ENCODE assay signal across 8 cellular contexts in genomic region chr7:123532343-123532742, GRCh38. TPM values are rescaled to one million over a fixed set of nuclear protein-coding genes. Genes with fewer than 3 reads are reported as not detected.
DNase-seq lines count a peak whose midpoint lies in the region; ATAC-seq, FAIRE-seq and TF ChIP-seq lines count a peak whose summit lies in the region.
"Not testable (repeated sequence)": the region's sequence is repeated elsewhere in the genome, so short reads cannot be mapped to it uniquely, and the experiment has no call there.

No MANE protein-coding gene starts in this region.

- H3K79me2 ChIP-seq in keratinocyte (ENCODE audit: control insufficient read depth, insufficient read depth, low read length); parathyroid adenoma: not testable (repeated sequence)

- H3K27me3 ChIP-seq in esophagus muscularis mucosa; parathyroid adenoma (ENCODE audit: control insufficient read depth, insufficient read depth, low read length); tibial artery: not testable (repeated sequence)
- peaks cover 22% of the 10 kb centered on the region for H3K27me3 ChIP-seq in keratinocyte (ENCODE audit: control insufficient read depth, extremely low read depth, insufficient read depth, low read length)

- peaks cover 17 to 31% (median 27%) of the 10 kb centered on the region in 4 donors for H3K4me1 ChIP-seq in esophagus muscularis mucosa
- not testable (repeated sequence) for H3K4me1 ChIP-seq in keratinocyte (ENCODE audit: control insufficient read depth, extremely low read depth, insufficient read depth, low read length); parathyroid adenoma
- peaks cover 0 to 12% (median 8%) of the 10 kb centered on the region in 4 donors for H3K4me1 ChIP-seq in tibial artery

- not testable (repeated sequence) for H3K9me1 ChIP-seq in keratinocyte (ENCODE audit: control insufficient read depth, extremely low read depth, insufficient read depth, low read length)

- peak; percentile 1 for ATAC-seq in GM18520 (IDR thresholded peaks at IDR 0.05; ENCODE audit: unreplicated experiment)
- ATAC-seq in HG02763 (IDR thresholded peaks at IDR 0.05; ENCODE audit: unreplicated experiment) = peak; percentile 1

- H3K9me3 ChIP-seq in esophagus muscularis mucosa; keratinocyte (ENCODE audit: control insufficient read depth, low read depth, low read length); parathyroid adenoma (ENCODE audit: control insufficient read depth, low read length); tibial artery: not testable (repeated sequence)

- TF ChIP-seq POLR2A in esophagus muscularis mucosa (IDR thresholded peaks at IDR 0.05; ENCODE audit: low read depth) = not testable (repeated sequence)

- H3K36me3 ChIP-seq in esophagus muscularis mucosa; keratinocyte (ENCODE audit: control insufficient read depth in 2 of 2, extremely low read depth in 1 of 2, insufficient read depth in 2 of 2, low read length in 2 of 2); parathyroid adenoma (ENCODE audit: control insufficient read depth, insufficient read depth, low read length); tibial artery: not testable (repeated sequence)

- H3K9ac ChIP-seq in keratinocyte (ENCODE audit: control insufficient read depth, extremely low read depth, insufficient read depth, low read length); parathyroid adenoma: not testable (repeated sequence)

- intact Hi-C loops in esophagus muscularis mucosa (cut with DNase I); tibial artery (cut with DNase I; ENCODE audit: low total_unique reads): not testable (repeated sequence)

- H3K4me3 ChIP-seq in astrocyte of the cerebellum (ENCODE audit: low read depth, low read length) (peak overlapping the region; percentile 43), esophagus muscularis mucosa (peak overlapping the region; percentile 50 to 75 (median 66)), tibial artery (peak overlapping the region; percentile 41 to 48)
- not testable (repeated sequence) for H3K4me3 ChIP-seq in keratinocyte (ENCODE audit: control insufficient read depth in 2 of 3, extremely low read depth in 1 of 3, insufficient read depth in 2 of 3, low read depth in 1 of 3, low read length in 3 of 3); parathyroid adenoma (ENCODE audit: low read depth, low read length)

- in situ Hi-C loops in astrocyte of the cerebellum (cut with HindIII; ENCODE audit: low sequenced_read_pairs) = not testable (repeated sequence)

- not testable (repeated sequence) for H3K9me3 Mint-ChIP-seq in T-helper 2 cell treated with Interferon-gamma antibody and Interleukin-4, amounts not matched to agents 5 μg/mL and 100 μg/mL, for 36 hours

- dilution Hi-C loops in keratinocyte (cut with MboI; ENCODE audit: extremely low pct_ligation_motif_present, low sequenced_read_pairs) = not testable (repeated sequence)

- TF ChIP-seq CTCF in astrocyte of the cerebellum (IDR thresholded peaks at IDR 0.05; ENCODE audit: low read depth, low read length, missing control alignments); esophagus muscularis mucosa (IDR thresholded peaks at IDR 0.05); keratinocyte (optimal IDR thresholded peaks at IDR 0.05 in 1 of 3, IDR thresholded peaks at IDR 0.05 in 1 of 3, conservative IDR thresholded peaks at IDR 0.05 in 1 of 3; ENCODE audit: extremely low read depth in 1 of 3, insufficient read depth in 2 of 3, low read length in 3 of 3); parathyroid adenoma (IDR thresholded peaks at IDR 0.05); tibial artery (IDR thresholded peaks at IDR 0.05): not testable (repeated sequence)

- H4K20me1 ChIP-seq in keratinocyte (ENCODE audit: control insufficient read depth, extremely low read depth, insufficient read depth, low read length) = not testable (repeated sequence)

- 20% methylated on average over 6 of the region's 14 CpGs for WGBS in esophagus muscularis mucosa

- not testable (repeated sequence) for H3K27ac Mint-ChIP-seq in T-helper 2 cell treated with Interferon-gamma antibody and Interleukin-4, amounts not matched to agents 5 μg/mL and 100 μg/mL, for 36 hours

- FAIRE-seq in keratinocyte (lab: Jason Lieb, UNC) = peak; percentile 44

- not testable (repeated sequence) for TF ChIP-seq EP300 in esophagus muscularis mucosa (IDR thresholded peaks at IDR 0.05)

- H3K27ac ChIP-seq in esophagus muscularis mucosa (replicated peaks in 1 of 4) = peak overlapping the region in 3 of 4 donors; percentile 86 to 94 (median 91)
- not testable (repeated sequence) for H3K27ac ChIP-seq in keratinocyte (ENCODE audit: control insufficient read depth, insufficient read depth, low read length); parathyroid adenoma; tibial artery

- peaks cover 36% of the 10 kb centered on the region for H3K27me3 Mint-ChIP-seq in T-helper 2 cell treated with Interferon-gamma antibody and Interleukin-4, amounts not matched to agents 5 μg/mL and 100 μg/mL, for 36 hours (ENCODE audit: low read depth)

- peak overlapping the region; percentile 70 for H3K4me3 Mint-ChIP-seq in T-helper 2 cell treated with Interferon-gamma antibody and Interleukin-4, amounts not matched to agents 5 μg/mL and 100 μg/mL, for 36 hours

- peaks cover 18% of the 10 kb centered on the region for H3K4me1 Mint-ChIP-seq in T-helper 2 cell treated with Interferon-gamma antibody and Interleukin-4, amounts not matched to agents 5 μg/mL and 100 μg/mL, for 36 hours (ENCODE audit: low read depth)

- not testable (repeated sequence) for H2AFZ ChIP-seq in keratinocyte (ENCODE audit: control insufficient read depth, low read length)
- H2AFZ ChIP-seq in parathyroid adenoma = peak overlapping the region; percentile 69

- not testable (repeated sequence) for DNase-seq in T-helper 2 cell treated with Interferon-gamma antibody and Interleukin-4, amounts not matched to agents 5 μg/mL and 100 μg/mL, for 36 hours (ENCODE audit: low spot score); astrocyte of the cerebellum (ENCODE audit: low read depth); esophagus muscularis mucosa (ENCODE audit: extremely low spot score); keratinocyte (ENCODE audit: low read depth, low spot score); tibial artery

- not testable (repeated sequence) for H3K36me3 Mint-ChIP-seq in T-helper 2 cell treated with Interferon-gamma antibody and Interleukin-4, amounts not matched to agents 5 μg/mL and 100 μg/mL, for 36 hours (ENCODE audit: low read depth)

- not testable (repeated sequence) for H3K4me2 ChIP-seq in keratinocyte (ENCODE audit: control insufficient read depth, extremely low read depth, insufficient read depth, low read depth, low read length)
- H3K4me2 ChIP-seq in parathyroid adenoma (ENCODE audit: low read length) = peak overlapping the region; percentile 47

RNA-seq across cellular contexts. Expression of gene IQUB, which starts 2.1 kb away (rescaled TPM):
- 10 to 100 TPM in 1 of 4 donors, 1 to 10 TPM in 2, under 1 TPM in 1; 0.83 to 13.3 (median 6.7) TPM for total RNA-seq in esophagus muscularis mucosa
- 0.04 to 0.09 TPM (median 0.05 TPM) in 3 replicates for polyA plus RNA-seq in keratinocyte
- not detected for polyA plus RNA-seq in keratinocyte (2011; ENCODE audit: low read depth)
- polyA plus RNA-seq in keratinocyte (2011; cell fraction: cytosol; rRNA removed) = 0.05 and 0.17 TPM in 2 replicates
- polyA plus RNA-seq in keratinocyte (2011; cell fraction: nucleus; rRNA removed) = 0.12 and 0.14 TPM in 2 replicates
- 0.05 and 0.14 TPM in 2 replicates for polyA plus RNA-seq in keratinocyte (2012; ENCODE audit: low replicate concordance)
- 0.07 to 0.19 TPM in 2 of 3 replicates, not detected in the other for polyA minus RNA-seq in keratinocyte
- polyA minus RNA-seq in keratinocyte (2011; cell fraction: cytosol; rRNA and poly(A)+ RNA removed) = not detected
- polyA minus RNA-seq in keratinocyte (2011; cell fraction: nucleus; rRNA and poly(A)+ RNA removed) = 0.11 and 0.16 TPM in 2 replicates

RNA-seq across cellular contexts. Expression of gene NDUFA5, which starts 25.3 kb away (rescaled TPM):
- 100 to 1,000 TPM in 1 of 4 donors, 10 to 100 TPM in 3; 70.7 to 109 (median 79.7) TPM for total RNA-seq in esophagus muscularis mucosa
- polyA plus RNA-seq in keratinocyte = 13.8 to 36.9 TPM (median 19.0 TPM) in 3 replicates
- polyA plus RNA-seq in keratinocyte (2011; ENCODE audit: low read depth) = 33.5 TPM
- polyA plus RNA-seq in keratinocyte (2011; cell fraction: cytosol; rRNA removed) = 13.9 and 16.9 TPM in 2 replicates
- polyA plus RNA-seq in keratinocyte (2011; cell fraction: nucleus; rRNA removed) = 6.2 and 12.0 TPM in 2 replicates
- 17.3 and 30.3 TPM in 2 replicates for polyA plus RNA-seq in keratinocyte (2012; ENCODE audit: low replicate concordance)
- 2.1 to 5.8 TPM (median 2.3 TPM) in 3 replicates for polyA minus RNA-seq in keratinocyte
- 16.5 TPM for polyA minus RNA-seq in keratinocyte (2011; cell fraction: cytosol; rRNA and poly(A)+ RNA removed)
- 6.1 and 8.5 TPM in 2 replicates for polyA minus RNA-seq in keratinocyte (2011; cell fraction: nucleus; rRNA and poly(A)+ RNA removed)
